14 cellular contexts compared by ENCODE assay signal in the genomic region with DNA sequence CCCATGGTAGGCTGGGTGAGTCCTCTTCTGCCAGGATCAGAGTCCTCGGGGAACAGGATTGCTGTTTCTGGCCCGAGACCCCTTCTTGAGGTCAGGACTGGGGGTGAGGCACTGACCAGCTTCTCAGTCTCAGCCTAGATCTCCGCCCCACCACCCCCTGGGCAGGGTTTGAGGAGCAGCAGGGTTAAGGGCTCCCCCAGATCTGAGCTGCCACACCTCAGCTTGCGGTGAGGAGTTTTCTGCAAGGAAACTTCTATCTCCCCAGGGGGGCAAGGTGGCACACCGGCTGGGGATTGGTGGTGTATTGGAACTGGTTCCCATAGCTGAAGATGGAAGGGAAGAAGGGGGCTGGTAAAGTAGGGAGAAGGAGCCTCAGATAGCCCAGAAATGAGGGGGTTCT. TPM values are rescaled to one million over a fixed set of nuclear protein-coding genes. Genes with fewer than 3 reads are reported as not detected.
DNase-seq lines count a peak whose midpoint lies in the region; ATAC-seq and TF ChIP-seq lines count a peak whose summit lies in the region.
"Had no signal": no experiment of that assay in that cellular context is flagged by ENCODE, and none has a peak within 500 bp of the region (broad histone marks: within the 10 kb centered on the region; RNA-seq: fewer than 3 reads in every experiment).

No MANE protein-coding gene starts in this region.

- H3K27ac ChIP-seq in right cardiac atrium (ENCODE audit: low read length) (no peak overlapping the region), coronary artery (no peak overlapping the region), suprapubic skin (no peak overlapping the region)
- H3K27ac ChIP-seq: BLaER1, GM23248 had no signal

- WGBS in right cardiac atrium = 76% methylated on average over 5 of the region's 5 CpGs
- WGBS in suprapubic skin = 85% methylated on average over 5 of the region's 5 CpGs

- intact Hi-C loops in cardiac septum (cut with DNase I) = no loop called here
- intact Hi-C loops in right cardiac atrium (cut with DNase I) = no loop called here

- H3K4me3 ChIP-seq in right cardiac atrium (ENCODE audit: low read length) (no peak overlapping the region), coronary artery (no peak overlapping the region), suprapubic skin (no peak overlapping the region)
- H3K4me3 ChIP-seq: BLaER1, GM23248 had no signal

- TF ChIP-seq POLR2A in suprapubic skin (IDR thresholded peaks at IDR 0.05) = no peak

- TF ChIP-seq CTCF in coronary artery (IDR thresholded peaks at IDR 0.05) (no peak), suprapubic skin (IDR thresholded peaks at IDR 0.05) (no peak)

- H3K9me3 ChIP-seq in right cardiac atrium (ENCODE audit: control insufficient read depth, low read length) (no peaks in the 10 kb centered on the region), suprapubic skin (no peaks in the 10 kb centered on the region)
- H3K9me3 ChIP-seq: BLaER1 had no signal

- no peak for TF ChIP-seq EP300 in suprapubic skin (IDR thresholded peaks at IDR 0.05)

- DNase-seq in cardiac septum (ENCODE audit: low spot score) (peak; percentile 64), right cardiac atrium (no peak), coronary artery (ENCODE audit: low spot score) (peak; percentile 60), mesenteric fat pad (ENCODE audit: low spot score) (peak; percentile 78), suprapubic skin (ENCODE audit: low spot score in 2 of 2) (peak; percentile 44 to 69), NCI-H2081 (lab: John Stamatoyannopoulos, UW) (no peak), NCI-H1048 (lab: John Stamatoyannopoulos, UW) (no peak)
- DNase-seq: AML-193, DMS 273 treated with DMSO at 0.1 percent for 48 hours, GM23248 had no signal

- ATAC-seq in right cardiac atrium (no peak), HG03432 (IDR thresholded peaks at IDR 0.05; ENCODE audit: unreplicated experiment) (no peak)

- H3K4me1 ChIP-seq in right cardiac atrium (ENCODE audit: control insufficient read depth, insufficient read depth, low read length) (no peaks in the 10 kb centered on the region), suprapubic skin (no peaks in the 10 kb centered on the region)

- H3K36me3 ChIP-seq in suprapubic skin = no peaks in the 10 kb centered on the region
- H3K36me3 ChIP-seq: BLaER1 had no signal

- H3K27me3 ChIP-seq in right cardiac atrium (ENCODE audit: control insufficient read depth, insufficient read depth) (no peaks in the 10 kb centered on the region), suprapubic skin (peaks cover 37% of the 10 kb centered on the region)
- H3K27me3 ChIP-seq: BLaER1 had no signal

RNA-seq across cellular contexts. Expression of gene CHST8, which starts 19.5 kb away (rescaled TPM):
- total RNA-seq in cardiac septum (0.27 TPM), right cardiac atrium (under 1 TPM in 3 of 4 donors, not detected in 1; 0.15 to 0.37 (median 0.36) TPM), mesenteric fat pad (1.4 TPM), suprapubic skin (under 1 TPM in 1 of 4 donors, not detected in 3; 0.36 TPM)
- 0.63 TPM for polyA plus RNA-seq in right cardiac atrium
- total RNA-seq: HT1080 had no signal
- polyA plus RNA-seq: IgD-negative memory B cell had no signal

Comparison
In these comparisons a context has a peak if more than half of its experiments do, and no peak if none do; other contexts are left out.
1. DNase-seq: peak in cardiac septum (single experiment), coronary artery (single experiment), mesenteric fat pad (single experiment) and suprapubic skin (2 of 2); none in right cardiac atrium (0 of 3), NCI-H2081 (0 of 2) and NCI-H1048 (single experiment).